In the genomic region with DNA sequence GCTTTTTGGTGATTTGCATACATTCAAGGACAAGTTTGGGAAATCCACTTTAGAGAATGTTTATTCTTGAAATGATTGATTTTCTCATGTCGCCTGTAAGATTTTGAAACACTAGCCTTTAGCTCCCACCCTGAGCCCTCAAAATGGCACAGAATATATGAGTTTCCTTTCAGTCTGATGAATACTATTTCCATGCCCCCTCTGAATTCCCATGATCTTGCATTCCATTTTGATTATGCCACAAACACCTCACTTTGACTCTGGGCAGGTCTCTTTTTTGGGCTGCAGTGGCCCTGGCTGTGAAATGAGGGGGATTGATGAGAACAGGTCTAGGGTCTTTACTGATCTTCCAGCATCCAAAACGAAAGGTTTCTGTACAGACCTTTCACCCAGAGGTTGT, we compare ENCODE assay signal across 6 cellular contexts. TPM values are rescaled to one million over a fixed set of nuclear protein-coding genes. Genes with fewer than 3 reads are reported as not detected.
"Had no signal": no experiment of that assay in that cellular context is flagged by ENCODE, and none has a peak within 500 bp of the region (broad histone marks: within the 10 kb centered on the region; RNA-seq: fewer than 3 reads in every experiment).

No MANE protein-coding gene starts in this region.

- H3K4me1 Mint-ChIP-seq: GM23338, H9 had no signal

- ATAC-seq: GM23338 had no signal

- H3K4me3 ChIP-seq: GM23338, K562 had no signal

- H3K4me3 Mint-ChIP-seq: GM23338, H9 had no signal

- H2AFZ ChIP-seq: GM23338 had no signal

- H3K4me2 ChIP-seq: GM23338 had no signal

- H3K9me3 Mint-ChIP-seq: GM23338, H9 had no signal

- H3K27ac Mint-ChIP-seq: GM23338, H9 had no signal

- DNase-seq: H9, HCEC 1CT, IMR-90, KG1 had no signal

RNA-seq across cellular contexts. Expression of a gene that starts 50.4 kb away (rescaled TPM):
- polyA plus RNA-seq: K562 had no signal
